In genomic region chr1:155049651-155050559, GRCh38 we compare ENCODE assay signal across 8 cellular contexts. TPM values are rescaled to one million over a fixed set of nuclear protein-coding genes. Genes with fewer than 3 reads are reported as not detected.
DNase-seq lines count a peak whose midpoint lies in the region; ATAC-seq and TF ChIP-seq lines count a peak whose summit lies in the region.

No MANE protein-coding gene starts in this region.

- no peaks in the 10 kb centered on the region for H3K9me3 ChIP-seq in SJCRH30 (replicated peaks)

- CTCF ChIA-PET in activated CD4-positive, alpha-beta T cell treated with anti-CD3 and anti-CD28 coated beads for 36 hours (lab: Charles Lee), result interaction anchor here (0.6 to 3.1 kb wide), 11 partner anchors 11 to 1059 kb away, joined by 3 to 26 read pairs (median 3); partner anchors contain the start of genes KRTCAP2 and TRIM46

- H3K27ac ChIP-seq in SJCRH30 (peak overlapping the region; percentile 67), rectal smooth muscle tissue (ENCODE audit: low read depth, low read length) (peak overlapping the region; percentile 81)

- no peaks in the 10 kb centered on the region for H3K9me3 Mint-ChIP-seq in activated CD4-positive, alpha-beta T cell treated with anti-CD3 and anti-CD28 coated beads for 36 hours (ENCODE audit: low read depth)

- H3K4me3 ChIP-seq in SJCRH30 (peak overlapping the region; percentile 67), epithelial cell of proximal tubule (ENCODE audit: low read depth, low read length) (peak overlapping the region; percentile 57), rectal smooth muscle tissue (ENCODE audit: low read length) (peak overlapping the region; percentile 89)

- H3K36me3 Mint-ChIP-seq in activated CD4-positive, alpha-beta T cell treated with anti-CD3 and anti-CD28 coated beads for 36 hours (ENCODE audit: low read depth), result no peaks in the 10 kb centered on the region

- no peak for ATAC-seq in activated CD4-positive, alpha-beta T cell treated with anti-CD3 and anti-CD28 coated beads for 36 hours
- ATAC-seq in GM19455 (IDR thresholded peaks at IDR 0.05; ENCODE audit: unreplicated experiment), result no peak

- peak overlapping the region; percentile 74 for H3K4me3 Mint-ChIP-seq in activated CD4-positive, alpha-beta T cell treated with anti-CD3 and anti-CD28 coated beads for 36 hours

- H3K4me1 ChIP-seq in SJCRH30 (peaks cover 10% of the 10 kb centered on the region), rectal smooth muscle tissue (ENCODE audit: control insufficient read depth, insufficient read depth, low read length) (peaks cover 4% of the 10 kb centered on the region)

- DNase-seq in activated CD4-positive, alpha-beta T cell treated with anti-CD3 and anti-CD28 coated beads for 36 hours, result no peak
- DNase-seq in activated CD4-positive, alpha-beta T cell treated with anti-CD3 and anti-CD28 coated beads, Interleukin-2, amount 50 U/mL, for 48 hours, result no peak
- DNase-seq in SJCRH30 (no peak), epithelial cell of proximal tubule (ENCODE audit: low read depth) (no peak), epidermal melanocyte (ENCODE audit: insufficient read length, low spot score) (no peak)
- DNase-seq in activated CD4-positive, CD25-positive, alpha-beta regulatory T cell (lab: John Stamatoyannopoulos, UW), result no peak

- peak overlapping the region; percentile 51 for H3K27ac Mint-ChIP-seq in activated CD4-positive, alpha-beta T cell treated with anti-CD3 and anti-CD28 coated beads for 36 hours

- H3K27me3 Mint-ChIP-seq in activated CD4-positive, alpha-beta T cell treated with anti-CD3 and anti-CD28 coated beads for 36 hours, result no peaks in the 10 kb centered on the region

- POLR2A ChIA-PET in activated CD4-positive, alpha-beta T cell treated with anti-CD3 and anti-CD28 coated beads for 36 hours (lab: Charles Lee), result interaction anchor here (0.6 to 1.3 kb wide), 3 partner anchors 35 to 114 kb away, joined by 3 to 4 read pairs (median 3); partner anchors contain the start of gene PMVK

- H3K27me3 ChIP-seq in SJCRH30, result no peaks in the 10 kb centered on the region
- H3K27me3 ChIP-seq in rectal smooth muscle tissue (ENCODE audit: control insufficient read depth, insufficient read depth, low read length), result no peaks in the 10 kb centered on the region

- peaks cover 26% of the 10 kb centered on the region for H3K4me1 Mint-ChIP-seq in activated CD4-positive, alpha-beta T cell treated with anti-CD3 and anti-CD28 coated beads for 36 hours

- no peak for TF ChIP-seq CTCF in epithelial cell of proximal tubule (conservative IDR thresholded peaks at IDR 0.05; ENCODE audit: low read depth, low read length)

- intact Hi-C loops in activated CD4-positive, alpha-beta T cell treated with anti-CD3 and anti-CD28 coated beads for 36 hours (cut with DNase I, micrococcal nuclease), result loop anchor here (1.0 to 5.0 kb wide), 5 partner anchors 33 to 123 kb away; partner anchors contain the start of genes FLAD1 (in 1 of the 2), KRTCAP2 (in 1 of the 2), PYGO2 (in 1 of the 2) and TRIM46 (in 1 of the 2)

- H3K36me3 ChIP-seq in SJCRH30 (no peaks in the 10 kb centered on the region), rectal smooth muscle tissue (ENCODE audit: control insufficient read depth, insufficient read depth, low read length) (peaks cover 3% of the 10 kb centered on the region)

- H3K9ac ChIP-seq in rectal smooth muscle tissue (ENCODE audit: low read length), result no peak overlapping the region

RNA-seq across cellular contexts. Expression of gene ADAM15, which starts 1.2 kb away (rescaled TPM):
- total RNA-seq in activated CD4-positive, alpha-beta T cell treated with anti-CD3 and anti-CD28 coated beads for 36 hours, result 10 to 100 TPM; 42.4 to 48.8 TPM
- 16.9 and 18.3 TPM in 2 replicates for total RNA-seq in SJCRH30 (2014; rRNA removed; shearing (Covaris generic))
- 164 and 266 TPM in 2 replicates for total RNA-seq in epithelial cell of proximal tubule

RNA-seq across cellular contexts. Expression of gene EFNA4, which starts 13.6 kb away (rescaled TPM):
- total RNA-seq in activated CD4-positive, alpha-beta T cell treated with anti-CD3 and anti-CD28 coated beads for 36 hours, result 1 to 10 TPM; 6.3 to 6.5 TPM
- 15.3 and 17.8 TPM in 2 replicates for total RNA-seq in SJCRH30 (2014; rRNA removed; shearing (Covaris generic))
- total RNA-seq in epithelial cell of proximal tubule, result 10.8 and 24.9 TPM in 2 replicates

RNA-seq across cellular contexts. Expression of gene DCST1, which starts 16.3 kb away (rescaled TPM):
- total RNA-seq in activated CD4-positive, alpha-beta T cell treated with anti-CD3 and anti-CD28 coated beads for 36 hours, result not detected
- not detected in 2 replicates for total RNA-seq in SJCRH30 (2014; rRNA removed; shearing (Covaris generic))
- not detected in 2 replicates for total RNA-seq in epithelial cell of proximal tubule

RNA-seq across cellular contexts. Expression of gene DCST2, which starts 16.3 kb away (rescaled TPM):
- under 1 TPM; 0.46 to 0.67 TPM for total RNA-seq in activated CD4-positive, alpha-beta T cell treated with anti-CD3 and anti-CD28 coated beads for 36 hours
- not detected in 2 replicates for total RNA-seq in SJCRH30 (2014; rRNA removed; shearing (Covaris generic))
- total RNA-seq in epithelial cell of proximal tubule, result 0.12 TPM in 1 of 2 replicates, not detected in the other

RNA-seq across cellular contexts. Expression of gene EFNA3, which starts 28.7 kb away (rescaled TPM):
- 1 to 10 TPM; 5.1 to 6.9 TPM for total RNA-seq in activated CD4-positive, alpha-beta T cell treated with anti-CD3 and anti-CD28 coated beads for 36 hours
- 3.5 and 4.2 TPM in 2 replicates for total RNA-seq in SJCRH30 (2014; rRNA removed; shearing (Covaris generic))
- 1.7 and 2.8 TPM in 2 replicates for total RNA-seq in epithelial cell of proximal tubule
